1 cellular context compared by ENCODE assay signal in genomic region chr12:116384629-116385485, GRCh38.
TF ChIP-seq lines count a peak whose summit lies in the region.

No MANE protein-coding gene starts in this region.

TF ChIP-seq in K562, 482 proteins besides CTCF, POLR2A, EP300 and RAD21 (continued from another document and continues in another):
- TF ChIP-seq CREB3 (tag; conservative IDR thresholded peaks at IDR 0.05; ENCODE audit: low read depth): 0 out of 2 replicates have a peak, but pooled peaks have one; percentile 66
- peak; percentile 22; the same call in 1 of the 2 replicates for TF ChIP-seq HDAC2 (IDR thresholded peaks at IDR 0.05)
- peak; percentile 19; the same call in 1 of the 2 replicates for TF ChIP-seq SMARCA4 (IDR thresholded peaks at IDR 0.05)
- TF ChIP-seq SMARCE1 (IDR thresholded peaks at IDR 0.05): peak; percentile 47; the same call in 1 of the 2 replicates
- no peak for TF ChIP-seq ZNF699 (CRISPR knock-in tag; IDR thresholded peaks at IDR 0.05; ENCODE audit: insufficient replicate concordance)
- no peak for TF ChIP-seq RBFOX2 (IDR thresholded peaks at IDR 0.05; ENCODE audit: low read depth, low read length)
- TF ChIP-seq ATF7 (IDR thresholded peaks at IDR 0.05): peak; percentile 26; the same call in 1 of the 2 replicates
- TF ChIP-seq RBM25 (IDR thresholded peaks at IDR 0.05; ENCODE audit: low read depth, low read length, severe bottlenecking): peak; percentile 92
- TF ChIP-seq MAFK (IDR thresholded peaks at IDR 0.05; ENCODE audit: low read length): no peak
- peak; percentile 54 for TF ChIP-seq FOSL1 (tag; conservative IDR thresholded peaks at IDR 0.05)
- no peak for TF ChIP-seq ZNF79 (CRISPR knock-in tag; IDR thresholded peaks at IDR 0.05; ENCODE audit: low read depth)
- no peak for TF ChIP-seq KLF13 (tag; IDR thresholded peaks at IDR 0.05; ENCODE audit: borderline replicate concordance, low read depth)
- no peak for TF ChIP-seq SRF (CRISPR knock-in tag; IDR thresholded peaks at IDR 0.05)
- peak; percentile 45; the same call in 1 of the 2 replicates for TF ChIP-seq MIER1 (IDR thresholded peaks at IDR 0.05; ENCODE audit: low read depth)
- no peak for TF ChIP-seq SRSF9 (IDR thresholded peaks at IDR 0.05; ENCODE audit: borderline replicate concordance, low read depth, low read length)
- peak; percentile 6; the same call in 1 of the 2 replicates for TF ChIP-seq ARID1B (IDR thresholded peaks at IDR 0.05)
- no peak for TF ChIP-seq IFI16 (CRISPR knock-in tag; IDR thresholded peaks at IDR 0.05)
- TF ChIP-seq PHF21A (IDR thresholded peaks at IDR 0.05; ENCODE audit: borderline replicate concordance, low read depth): no peak
- no peak for TF ChIP-seq GABPB1 (CRISPR knock-in tag; IDR thresholded peaks at IDR 0.05)
- peak in 1 of 3 experiments; percentile 86 for TF ChIP-seq YY1 (IDR thresholded peaks at IDR 0.05; ENCODE audit: borderline replicate concordance in 1 of 3, control insufficient read depth in 1 of 3, extremely low read depth in 1 of 3, insufficient read depth in 3 of 3, insufficient read length in 1 of 3, insufficient replicate concordance in 2 of 3, low read depth in 1 of 3, low read length in 2 of 3)
- TF ChIP-seq KHSRP (IDR thresholded peaks at IDR 0.05): no peak
- TF ChIP-seq KLF1 (tag; IDR thresholded peaks at IDR 0.05): no peak
- no peak for TF ChIP-seq CTBP1 (IDR thresholded peaks at IDR 0.05; ENCODE audit: borderline replicate concordance)
- no peak for TF ChIP-seq ZNF507 (tag; conservative IDR thresholded peaks at IDR 0.05)
- TF ChIP-seq, protein P1, sequence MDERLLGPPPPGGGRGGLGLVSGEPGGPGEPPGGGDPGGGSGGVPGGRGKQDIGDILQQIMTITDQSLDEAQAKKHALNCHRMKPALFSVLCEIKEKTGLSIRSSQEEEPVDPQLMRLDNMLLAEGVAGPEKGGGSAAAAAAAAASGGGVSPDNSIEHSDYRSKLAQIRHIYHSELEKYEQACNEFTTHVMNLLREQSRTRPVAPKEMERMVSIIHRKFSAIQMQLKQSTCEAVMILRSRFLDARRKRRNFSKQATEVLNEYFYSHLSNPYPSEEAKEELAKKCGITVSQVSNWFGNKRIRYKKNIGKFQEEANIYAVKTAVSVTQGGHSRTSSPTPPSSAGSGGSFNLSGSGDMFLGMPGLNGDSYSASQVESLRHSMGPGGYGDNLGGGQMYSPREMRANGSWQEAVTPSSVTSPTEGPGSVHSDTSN (CRISPR knock-in tag; IDR thresholded peaks at IDR 0.05; ENCODE audit: low read depth): no peak
- TF ChIP-seq, protein P1 (tag; conservative IDR thresholded peaks at IDR 0.05; ENCODE audit: low read depth): no peak
- no peak for TF ChIP-seq TAF1 (IDR thresholded peaks at IDR 0.05; ENCODE audit: control insufficient read depth, extremely low read depth, insufficient read depth, low read length, severe bottlenecking)
- TF ChIP-seq ZNF384 (IDR thresholded peaks at IDR 0.05; ENCODE audit: low read depth, low read length): peak; percentile 92
- peak; percentile 41; the same call in 1 of the 2 replicates for TF ChIP-seq ZBTB40 (IDR thresholded peaks at IDR 0.05)
- TF ChIP-seq ZBTB40 (CRISPR knock-in tag; IDR thresholded peaks at IDR 0.05): no peak
- TF ChIP-seq ZNF766 (CRISPR knock-in tag; conservative IDR thresholded peaks at IDR 0.05): peak; percentile 40
- peak; percentile 16; the same call in 1 of the 2 replicates for TF ChIP-seq TEAD4 (IDR thresholded peaks at IDR 0.05; ENCODE audit: low read length)
- TF ChIP-seq TEAD4 (CRISPR knock-in tag; IDR thresholded peaks at IDR 0.05; ENCODE audit: borderline replicate concordance): no peak
- TF ChIP-seq, protein P2, sequence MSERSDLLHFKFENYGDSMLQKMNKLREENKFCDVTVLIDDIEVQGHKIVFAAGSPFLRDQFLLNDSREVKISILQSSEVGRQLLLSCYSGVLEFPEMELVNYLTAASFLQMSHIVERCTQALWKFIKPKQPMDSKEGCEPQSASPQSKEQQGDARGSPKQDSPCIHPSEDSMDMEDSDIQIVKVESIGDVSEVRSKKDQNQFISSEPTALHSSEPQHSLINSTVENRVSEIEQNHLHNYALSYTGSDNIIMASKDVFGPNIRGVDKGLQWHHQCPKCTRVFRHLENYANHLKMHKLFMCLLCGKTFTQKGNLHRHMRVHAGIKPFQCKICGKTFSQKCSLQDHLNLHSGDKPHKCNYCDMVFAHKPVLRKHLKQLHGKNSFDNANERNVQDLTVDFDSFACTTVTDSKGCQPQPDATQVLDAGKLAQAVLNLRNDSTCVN (CRISPR knock-in tag; IDR thresholded peaks at IDR 0.05): no peak
- TF ChIP-seq SOX6 (IDR thresholded peaks at IDR 0.05): no peak
- TF ChIP-seq DPF2 (IDR thresholded peaks at IDR 0.05): peak; percentile 9; the same call in 1 of the 2 replicates
- TF ChIP-seq ZEB2 (IDR thresholded peaks at IDR 0.05): peak; percentile 67
- no peak for TF ChIP-seq ZBED1 (IDR thresholded peaks at IDR 0.05)
- TF ChIP-seq DLX4 (CRISPR knock-in tag; IDR thresholded peaks at IDR 0.05): no peak
- TF ChIP-seq, protein P3, sequence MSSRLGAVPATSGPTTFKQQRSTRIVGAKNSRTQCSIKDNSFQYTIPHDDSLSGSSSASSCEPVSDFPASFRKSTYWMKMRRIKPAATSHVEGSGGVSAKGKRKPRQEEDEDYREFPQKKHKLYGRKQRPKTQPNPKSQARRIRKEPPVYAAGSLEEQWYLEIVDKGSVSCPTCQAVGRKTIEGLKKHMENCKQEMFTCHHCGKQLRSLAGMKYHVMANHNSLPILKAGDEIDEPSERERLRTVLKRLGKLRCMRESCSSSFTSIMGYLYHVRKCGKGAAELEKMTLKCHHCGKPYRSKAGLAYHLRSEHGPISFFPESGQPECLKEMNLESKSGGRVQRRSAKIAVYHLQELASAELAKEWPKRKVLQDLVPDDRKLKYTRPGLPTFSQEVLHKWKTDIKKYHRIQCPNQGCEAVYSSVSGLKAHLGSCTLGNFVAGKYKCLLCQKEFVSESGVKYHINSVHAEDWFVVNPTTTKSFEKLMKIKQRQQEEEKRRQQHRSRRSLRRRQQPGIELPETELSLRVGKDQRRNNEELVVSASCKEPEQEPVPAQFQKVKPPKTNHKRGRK (tag; IDR thresholded peaks at IDR 0.05): no peak
- TF ChIP-seq DMBX1 (CRISPR knock-in tag; IDR thresholded peaks at IDR 0.05; ENCODE audit: borderline replicate concordance): no peak
- TF ChIP-seq, protein P4, sequence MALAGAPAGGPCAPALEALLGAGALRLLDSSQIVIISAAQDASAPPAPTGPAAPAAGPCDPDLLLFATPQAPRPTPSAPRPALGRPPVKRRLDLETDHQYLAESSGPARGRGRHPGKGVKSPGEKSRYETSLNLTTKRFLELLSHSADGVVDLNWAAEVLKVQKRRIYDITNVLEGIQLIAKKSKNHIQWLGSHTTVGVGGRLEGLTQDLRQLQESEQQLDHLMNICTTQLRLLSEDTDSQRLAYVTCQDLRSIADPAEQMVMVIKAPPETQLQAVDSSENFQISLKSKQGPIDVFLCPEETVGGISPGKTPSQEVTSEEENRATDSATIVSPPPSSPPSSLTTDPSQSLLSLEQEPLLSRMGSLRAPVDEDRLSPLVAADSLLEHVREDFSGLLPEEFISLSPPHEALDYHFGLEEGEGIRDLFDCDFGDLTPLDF (CRISPR knock-in tag; IDR thresholded peaks at IDR 0.05): no peak
- no peak for TF ChIP-seq PKNOX1 (IDR thresholded peaks at IDR 0.05)
- TF ChIP-seq KLF16 (IDR thresholded peaks at IDR 0.05): no peak
